In genomic region chr11:75654314-75654713, GRCh38 we compare ENCODE assay signal across 11 cellular contexts. TPM values are rescaled to one million over a fixed set of nuclear protein-coding genes. Genes with fewer than 3 reads are reported as not detected.
DNase-seq lines count a peak whose midpoint lies in the region; ATAC-seq and TF ChIP-seq lines count a peak whose summit lies in the region.
"Had no signal": no experiment of that assay in that cellular context is flagged by ENCODE, and none has a peak within 500 bp of the region (broad histone marks: within the 10 kb centered on the region; RNA-seq: fewer than 3 reads in every experiment).

No MANE protein-coding gene starts in this region.

- in situ Hi-C loops in KBM-7 (cut with MboI; ENCODE audit: low pct_unique_long_range_greater_than_20kb, low sequenced_read_pairs), result no loop called here

- ATAC-seq in GM19397 (IDR thresholded peaks at IDR 0.05; ENCODE audit: unreplicated experiment) (peak; percentile 66), HG03521 (IDR thresholded peaks at IDR 0.05; ENCODE audit: unreplicated experiment) (peak; percentile 51)

- H3K4me3 ChIP-seq in GM12865 (ENCODE audit: low read depth, low read length) (no peak overlapping the region), suprapubic skin (no peak overlapping the region)

- 77% methylated on average over 3 of the region's 3 CpGs for WGBS in suprapubic skin

- no peaks in the 10 kb centered on the region for H3K36me3 ChIP-seq in suprapubic skin

- no peaks in the 10 kb centered on the region for H3K4me1 ChIP-seq in suprapubic skin

- TF ChIP-seq POLR2A in suprapubic skin (IDR thresholded peaks at IDR 0.05), result no peak

- DNase-seq in GM12865 (ENCODE audit: low read depth) (peak; percentile 71), glomerular visceral epithelial cell (ENCODE audit: extremely low spot score) (peak; percentile 42), KBM-7 (no peak), suprapubic skin (ENCODE audit: low spot score in 2 of 2) (no peak), NCI-H1436 (lab: John Stamatoyannopoulos, UW) (no peak), foreskin melanocyte (no peak)
- DNase-seq: activated naive CD8-positive, alpha-beta T cell treated with anti-CD3 and anti-CD28 coated beads, Interleukin-2, amount 10 ng/mL, durations not matched to agents 7 days and 5 days; GF-D8; NCI-H1436 treated with DMSO at 0.1 percent for 48 hours had no signal

- H3K27ac ChIP-seq in suprapubic skin, result no peak overlapping the region

- H3K9me3 ChIP-seq in suprapubic skin, result no peaks in the 10 kb centered on the region

- TF ChIP-seq CTCF in GM12865 (IDR thresholded peaks at IDR 0.05; ENCODE audit: insufficient read depth, low read depth, low read length, missing control alignments) (no peak), suprapubic skin (IDR thresholded peaks at IDR 0.05) (no peak)

- no peak for TF ChIP-seq EP300 in suprapubic skin (IDR thresholded peaks at IDR 0.05)

- no peaks in the 10 kb centered on the region for H3K27me3 ChIP-seq in suprapubic skin

RNA-seq across cellular contexts. Expression of gene MAP6, which starts 14.5 kb away (rescaled TPM):
- 10 to 100 TPM in 1 of 4 donors, 1 to 10 TPM in 3; 2.7 to 11.0 (median 4.6) TPM for total RNA-seq in suprapubic skin
- total RNA-seq: activated naive CD8-positive, alpha-beta T cell treated with anti-CD3 and anti-CD28 coated beads, Interleukin-2, amount 10 ng/mL, durations not matched to agents 7 days and 5 days had no signal

Comparison
In these comparisons a context has a peak if more than half of its experiments do, and no peak if none do; other contexts are left out.
1. DNase-seq: peak in GM12865 (single experiment) and glomerular visceral epithelial cell (single experiment); none in KBM-7 (single experiment), suprapubic skin (0 of 2), NCI-H1436 (single experiment) and foreskin melanocyte (single experiment).